ENCODE assay signal across 28 cellular contexts in the genomic region with DNA sequence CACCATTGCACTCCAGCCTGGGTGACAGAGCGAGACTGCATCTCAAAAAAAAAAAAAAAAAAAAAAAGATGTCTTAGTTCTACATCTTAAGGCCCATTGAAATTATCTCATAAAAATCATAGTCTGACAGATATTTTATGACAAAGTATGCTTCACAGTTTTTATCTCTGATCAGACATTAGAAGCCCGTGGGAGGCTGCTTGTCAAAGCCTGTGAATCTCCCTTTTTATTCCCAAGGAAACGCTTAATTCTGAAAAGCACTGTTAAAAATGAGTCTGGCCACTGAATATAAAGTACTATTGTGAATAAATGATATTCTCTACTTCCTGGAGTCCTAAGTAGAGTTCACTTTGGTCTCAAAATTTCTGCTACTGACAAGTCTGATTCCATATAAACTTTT.
"Had no signal": no experiment of that assay in that cellular context is flagged by ENCODE, and none has a peak within 500 bp of the region (broad histone marks: within the 10 kb centered on the region; RNA-seq: fewer than 3 reads in every experiment).

No MANE protein-coding gene starts in this region.

- H3K27me3 ChIP-seq: stomach, suprapubic skin, testis, thyroid gland, tibial artery, tibial nerve, transverse colon, upper lobe of left lung, upper lobe of right lung, uterus, vagina had no signal

- H3K27ac Mint-ChIP-seq: stimulated activated effector memory CD8-positive, alpha-beta T cell treated with anti-CD3 and anti-CD28 coated beads, Interleukin-12 subunit alpha, Interleukin-12 subunit beta, amount 100 ng/mL, for 72 hours; stimulated activated memory B cell treated with anti-CD40 and anti-IgM and Interleukin-4, amounts not matched to agents 10 μg/mL and 1 μg/mL and 100 μg/mL, for 72 hours; stimulated activated naive B cell treated with anti-CD40 and anti-IgM and Interleukin-4, amounts not matched to agents 10 μg/mL and 1 μg/mL and 100 μg/mL, for 72 hours; stimulated activated naive CD8-positive, alpha-beta T cell treated with anti-CD3 and anti-CD28 coated beads, Interleukin-15, amount 100 ng/mL, for 72 hours; stimulated activated naive CD8-positive, alpha-beta T cell treated with anti-CD3 and anti-CD28 coated beads, Interleukin-15, Interleukin-2, amounts not matched to agents 100 ng/mL and 50 ng/mL, for 24 hours; type B pancreatic cell had no signal

- H3K27me3 Mint-ChIP-seq: type B pancreatic cell had no signal

- H3K9me3 ChIP-seq: testis, thyroid gland, transverse colon, upper lobe of right lung, uterus, vagina had no signal

- H3K36me3 Mint-ChIP-seq: stimulated activated effector memory CD8-positive, alpha-beta T cell treated with anti-CD3 and anti-CD28 coated beads, Interleukin-12 subunit alpha, Interleukin-12 subunit beta, amount 100 ng/mL, for 72 hours; stimulated activated memory B cell treated with anti-CD40 and anti-IgM and Interleukin-4, amounts not matched to agents 10 μg/mL and 1 μg/mL and 100 μg/mL, for 72 hours; type B pancreatic cell had no signal

- H3K27ac ChIP-seq: stomach, suprapubic skin, testis, thoracic aorta, thyroid gland, tibial artery, tibial nerve, transverse colon, upper lobe of left lung, upper lobe of right lung, uterus, vagina had no signal

- H3K36me3 ChIP-seq: stomach, suprapubic skin, thoracic aorta, thyroid gland, tibial artery, tibial nerve, transverse colon, upper lobe of left lung, upper lobe of right lung, uterus, vagina had no signal

- H3K4me3 Mint-ChIP-seq: stimulated activated effector memory CD8-positive, alpha-beta T cell treated with anti-CD3 and anti-CD28 coated beads, Interleukin-12 subunit alpha, Interleukin-12 subunit beta, amount 100 ng/mL, for 72 hours; stimulated activated memory B cell treated with anti-CD40 and anti-IgM and Interleukin-4, amounts not matched to agents 10 μg/mL and 1 μg/mL and 100 μg/mL, for 72 hours; stimulated activated naive B cell treated with anti-CD40 and anti-IgM and Interleukin-4, amounts not matched to agents 10 μg/mL and 1 μg/mL and 100 μg/mL, for 72 hours; stimulated activated naive CD8-positive, alpha-beta T cell treated with anti-CD3 and anti-CD28 coated beads, Interleukin-15, amount 100 ng/mL, for 72 hours; stimulated activated naive CD8-positive, alpha-beta T cell treated with anti-CD3 and anti-CD28 coated beads, Interleukin-15, Interleukin-2, amounts not matched to agents 100 ng/mL and 50 ng/mL, for 24 hours; type B pancreatic cell had no signal

- H3K4me1 ChIP-seq: stomach, suprapubic skin, testis, thyroid gland, tibial artery, tibial nerve, transverse colon, upper lobe of left lung, uterus, vagina had no signal

- H3K4me3 ChIP-seq: stomach, suprapubic skin, testis, thoracic aorta, thyroid gland, tibial artery, tibial nerve, transverse colon, upper lobe of left lung, upper lobe of right lung, uterus, vagina had no signal

- H3K4me1 Mint-ChIP-seq: stimulated activated effector memory CD8-positive, alpha-beta T cell treated with anti-CD3 and anti-CD28 coated beads, Interleukin-12 subunit alpha, Interleukin-12 subunit beta, amount 100 ng/mL, for 72 hours; stimulated activated memory B cell treated with anti-CD40 and anti-IgM and Interleukin-4, amounts not matched to agents 10 μg/mL and 1 μg/mL and 100 μg/mL, for 72 hours; stimulated activated naive B cell treated with anti-CD40 and anti-IgM and Interleukin-4, amounts not matched to agents 10 μg/mL and 1 μg/mL and 100 μg/mL, for 72 hours; stimulated activated naive CD8-positive, alpha-beta T cell treated with anti-CD3 and anti-CD28 coated beads, Interleukin-15, amount 100 ng/mL, for 72 hours had no signal

- DNase-seq: stimulated activated CD4-positive, alpha-beta T cell treated with anti-CD3 and anti-CD28 coated beads, Interleukin-2, amount 100 ng/mL, for 48 hours; stimulated activated CD4-positive, alpha-beta T cell treated with anti-CD3 and anti-CD28 coated beads, Interleukin-4, amount 100 ng/mL, for 1 hour; stimulated activated CD4-positive, alpha-beta T cell treated with anti-CD3 and anti-CD28 coated beads, Interleukin-4, amount 100 ng/mL, for 24 hours; stimulated activated CD4-positive, alpha-beta T cell treated with anti-CD3 and anti-CD28 coated beads, Interleukin-4, amount 100 ng/mL, for 4 hours; stimulated activated CD8-positive, alpha-beta memory T cell treated with anti-CD3 and anti-CD28 coated beads, Interleukin-4, amount 100 ng/mL, for 48 hours; stimulated activated naive B cell treated with anti-CD40 and anti-IgM and Interleukin-4, amounts not matched to agents 10 μg/mL and 1 μg/mL and 100 μg/mL, for 72 hours; stimulated activated naive CD4-positive, alpha-beta T cell; stimulated activated naive CD4-positive, alpha-beta T cell treated with Interleukin-2 at 50 U/mL for 16 hours; stimulated activated naive CD8-positive, alpha-beta T cell treated with anti-CD3 and anti-CD28 coated beads, Interleukin-15, amount 100 ng/mL, for 72 hours; stimulated activated naive CD8-positive, alpha-beta T cell treated with anti-CD3 and anti-CD28 coated beads, Interleukin-15, Interleukin-2, amounts not matched to agents 100 U/mL and 50 U/mL, for 24 hours; stomach; substantia nigra; testis; thyroid gland; tibial artery; transverse colon; trophoblast cell; upper lobe of left lung; upper lobe of right lung; uterus had no signal

- ATAC-seq: stimulated activated effector memory CD8-positive, alpha-beta T cell treated with anti-CD3 and anti-CD28 coated beads, Interleukin-12 subunit alpha, Interleukin-12 subunit beta, amount 100 ng/mL, for 72 hours; stimulated activated memory B cell treated with anti-CD40 and anti-IgM and Interleukin-4, amounts not matched to agents 10 μg/mL and 1 μg/mL and 100 μg/mL, for 72 hours; stimulated activated naive B cell treated with anti-CD40 and anti-IgM and Interleukin-4, amounts not matched to agents 10 μg/mL and 1 μg/mL and 100 μg/mL, for 72 hours; stimulated activated naive CD8-positive, alpha-beta T cell treated with anti-CD3 and anti-CD28 coated beads, Interleukin-15, amount 100 ng/mL, for 72 hours; stimulated activated naive CD8-positive, alpha-beta T cell treated with anti-CD3 and anti-CD28 coated beads, Interleukin-15, Interleukin-2, amounts not matched to agents 100 U/mL and 50 U/mL, for 24 hours; upper lobe of right lung had no signal
